In genomic region chr4:40378619-40379018, GRCh38 we compare ENCODE assay signal across 15 cellular contexts. TPM values are rescaled to one million over a fixed set of nuclear protein-coding genes. Genes with fewer than 3 reads are reported as not detected.
DNase-seq lines count a peak whose midpoint lies in the region; ATAC-seq, FAIRE-seq and TF ChIP-seq lines count a peak whose summit lies in the region.
"Had no signal": no experiment of that assay in that cellular context is flagged by ENCODE, and none has a peak within 500 bp of the region (broad histone marks: within the 10 kb centered on the region; RNA-seq: fewer than 3 reads in every experiment).

No MANE protein-coding gene starts in this region.

- no peak overlapping the region for H3K4me3 ChIP-seq in mucosa of rectum (ENCODE audit: low read length in 2 of 2)
- H3K4me3 ChIP-seq in brain microvascular endothelial cell (ENCODE audit: low read depth, low read length): no peak overlapping the region
- H3K4me3 ChIP-seq: K562 had no signal

- intact Hi-C loops in cardiac septum (cut with DNase I) (no loop called here), left cardiac atrium (cut with DNase I) (no loop called here)

- H3K9ac ChIP-seq in mucosa of rectum (ENCODE audit: low read depth in 1 of 2, low read length in 2 of 2): no peak overlapping the region

- peak overlapping the region; percentile 67 to 82 for H3K27ac ChIP-seq in mucosa of rectum (ENCODE audit: low read depth in 2 of 2, low read length in 2 of 2)
- no peak overlapping the region for H3K27ac ChIP-seq in brain microvascular endothelial cell
- H3K27ac ChIP-seq: 22Rv1 had no signal

- H3K36me3 ChIP-seq in mucosa of rectum (ENCODE audit: control insufficient read depth in 2 of 2, insufficient read depth in 2 of 2, low read length in 2 of 2) (no peaks in the 10 kb centered on the region), brain microvascular endothelial cell (replicated peaks) (no peaks in the 10 kb centered on the region)

- TF ChIP-seq CTCF in brain microvascular endothelial cell (IDR thresholded peaks at IDR 0.05; ENCODE audit: low read depth, low read length, missing control alignments): no peak

- TF ChIP-seq POLR2A in H54 (IDR thresholded peaks at IDR 0.05; ENCODE audit: low read depth, low read length): no peak

- no peaks in the 10 kb centered on the region for H3K9me3 ChIP-seq in mucosa of rectum (ENCODE audit: control insufficient read depth in 2 of 2, low read length in 2 of 2)

- FAIRE-seq in H54 (lab: Jason Lieb, UNC): no peak
- FAIRE-seq: D721Med, K562 had no signal

- in situ Hi-C loops in brain microvascular endothelial cell (cut with HindIII; ENCODE audit: low pct_ligation_motif_present, low sequenced_read_pairs): no loop called here

- peak; percentile 1 for DNase-seq in cardiac septum (ENCODE audit: low spot score)
- DNase-seq in left cardiac atrium: no peak
- peak; percentile 5 for DNase-seq in amniotic epithelial cell (ENCODE audit: low read depth)
- DNase-seq in activated gamma-delta T cell treated with Interleukin-2 at 50 U/mL for 16 hours: no peak
- DNase-seq in brain microvascular endothelial cell: no peak
- no peak for DNase-seq in H54 (ENCODE audit: insufficient read length, low spot score)
- DNase-seq: CD8-positive, alpha-beta T cell; COR-L47; DMS153; DMS79 treated with DMSO at 0.1 percent for 48 hours; GF-D8 had no signal

- no peak for ATAC-seq in left cardiac atrium
- ATAC-seq: CD8-positive, alpha-beta T cell; K562 had no signal

- H3K27me3 ChIP-seq in mucosa of rectum (ENCODE audit: control insufficient read depth in 2 of 2, insufficient read depth in 2 of 2, low read length in 2 of 2) (no peaks in the 10 kb centered on the region), brain microvascular endothelial cell (replicated peaks) (no peaks in the 10 kb centered on the region)

- peaks cover 12 to 25% of the 10 kb centered on the region in 2 donors for H3K4me1 ChIP-seq in mucosa of rectum (ENCODE audit: control insufficient read depth in 2 of 2, insufficient read depth in 2 of 2, low read length in 2 of 2)

RNA-seq across cellular contexts. Expression of gene CHRNA9, which starts 43.5 kb away (rescaled TPM):
- total RNA-seq in cardiac septum (not detected), left cardiac atrium (not detected)
- total RNA-seq: K562 had no signal

Comparison
In these comparisons a context has a peak if more than half of its experiments do, and no peak if none do; other contexts are left out.
1. DNase-seq: peak in cardiac septum (single experiment) and amniotic epithelial cell (single experiment); none in left cardiac atrium (single experiment), activated gamma-delta T cell treated with Interleukin-2 at 50 U/mL for 16 hours (single experiment), brain microvascular endothelial cell (single experiment) and H54 (single experiment).